21 cellular contexts compared by ENCODE assay signal in the genomic region with DNA sequence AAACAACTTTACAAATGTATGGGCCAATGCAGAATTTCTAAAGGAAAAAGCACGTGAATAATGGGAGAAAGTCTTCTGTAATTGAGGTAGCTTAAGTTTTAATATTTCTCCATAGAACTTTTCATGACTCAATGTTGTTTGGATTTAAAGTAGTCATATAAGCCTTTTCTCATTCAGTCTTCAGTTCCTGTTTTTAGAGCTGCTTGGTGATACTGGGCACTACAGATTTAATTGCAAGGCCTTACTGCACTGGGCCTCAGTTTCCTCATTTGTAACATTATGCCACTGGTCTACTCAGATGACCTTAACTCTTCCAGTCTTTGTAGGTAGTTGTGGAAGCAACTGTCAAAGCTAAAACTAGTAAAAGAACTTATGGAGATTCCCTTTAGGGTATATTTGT.
"Had no signal": no experiment of that assay in that cellular context is flagged by ENCODE, and none has a peak within 500 bp of the region (broad histone marks: within the 10 kb centered on the region; RNA-seq: fewer than 3 reads in every experiment).

No MANE protein-coding gene starts in this region.

- FAIRE-seq: RCC 7860 had no signal

- H3K9me3 Mint-ChIP-seq: activated naive CD4-positive, alpha-beta T cell treated with anti-CD3 and anti-CD28 coated beads, Interleukin-2, amount 50 U/mL, for 72 hours; activated T-cell treated with anti-CD3 and anti-CD28 coated beads, Interleukin-2, amount 50 U/mL, for 4 hours; T-helper 1 cell treated with Interleukin-12 subunit alpha and Interleukin-12 subunit beta and Interleukin-4 antibody, amounts not matched to agents 30 μg/mL and 1 μg/mL, for 36 hours; WTC11 had no signal

- H3K9me3 ChIP-seq: breast epithelium had no signal

- H3K27me3 ChIP-seq: breast epithelium had no signal

- H3K4me1 ChIP-seq: breast epithelium had no signal

- H3K4me3 Mint-ChIP-seq: activated CD8-positive, alpha-beta memory T cell treated with anti-CD3 and anti-CD28 coated beads, Interleukin-2, amount 10 ng/mL, durations not matched to agents 7 days and 5 days; activated T-cell treated with anti-CD3 and anti-CD28 coated beads, Interleukin-2, amount 50 U/mL, for 4 hours; T-helper 1 cell treated with Interleukin-12 subunit alpha and Interleukin-12 subunit beta and Interleukin-4 antibody, amounts not matched to agents 30 μg/mL and 1 μg/mL, for 36 hours; WTC11 had no signal

- DNase-seq: activated CD4-positive, alpha-beta T cell treated with anti-CD3 and anti-CD28 coated beads for 48 hours; activated CD4-positive, alpha-beta T cell treated with anti-CD3 and anti-CD28 coated beads, Interleukin-2, amount 50 U/mL, for 4 hours; activated CD4-positive, CD25-positive, alpha-beta regulatory T cell treated with anti-CD3 and anti-CD28 coated beads, Interleukin-2, amount 50 U/mL, for 72 hours; activated CD8-positive, alpha-beta memory T cell treated with anti-CD3 and anti-CD28 coated beads, Interleukin-2, amount 10 ng/mL, durations not matched to agents 7 days and 5 days; activated effector memory CD4-positive, alpha-beta T cell treated with anti-CD3 and anti-CD28 coated beads, Interleukin-2, amount 50 U/mL, for 16 hours; activated naive CD4-positive, alpha-beta T cell treated with Interleukin-2 at 50 U/mL for 16 hours; activated T-cell treated with anti-CD3 and anti-CD28 coated beads, Interleukin-2, amount 50 U/mL, for 4 hours; caudate nucleus; NCI-H1105; NCI-H1436; NCI-H1694 treated with DMSO at 0.1 percent for 48 hours; NCI-H2029 treated with DMSO at 0.1 percent for 48 hours; NCI-H510A treated with DMSO at 0.1 percent for 48 hours; NCI-H69; NK-92 treated with Interleukin-12 subunit alpha and Interleukin-12 subunit beta, amount 100 ng/mL, for 24 hours; SHP77 had no signal

- H3K27ac Mint-ChIP-seq: activated CD8-positive, alpha-beta memory T cell treated with anti-CD3 and anti-CD28 coated beads, Interleukin-2, amount 10 ng/mL, durations not matched to agents 7 days and 5 days; activated naive CD4-positive, alpha-beta T cell treated with anti-CD3 and anti-CD28 coated beads, Interleukin-2, amount 50 U/mL, for 72 hours; T-helper 1 cell treated with Interleukin-12 subunit alpha and Interleukin-12 subunit beta and Interleukin-4 antibody, amounts not matched to agents 30 μg/mL and 1 μg/mL, for 36 hours; WTC11 had no signal

- ATAC-seq: activated CD8-positive, alpha-beta memory T cell treated with anti-CD3 and anti-CD28 coated beads, Interleukin-2, amount 10 ng/mL, durations not matched to agents 7 days and 5 days; WTC11 had no signal

- H3K27ac ChIP-seq: breast epithelium had no signal

- H3K4me3 ChIP-seq: breast epithelium had no signal

- H3K4me1 Mint-ChIP-seq: activated CD8-positive, alpha-beta memory T cell treated with anti-CD3 and anti-CD28 coated beads, Interleukin-2, amount 10 ng/mL, durations not matched to agents 7 days and 5 days; WTC11 had no signal

- H3K27me3 Mint-ChIP-seq: activated CD8-positive, alpha-beta memory T cell treated with anti-CD3 and anti-CD28 coated beads, Interleukin-2, amount 10 ng/mL, durations not matched to agents 7 days and 5 days had no signal
